In the genomic region with DNA sequence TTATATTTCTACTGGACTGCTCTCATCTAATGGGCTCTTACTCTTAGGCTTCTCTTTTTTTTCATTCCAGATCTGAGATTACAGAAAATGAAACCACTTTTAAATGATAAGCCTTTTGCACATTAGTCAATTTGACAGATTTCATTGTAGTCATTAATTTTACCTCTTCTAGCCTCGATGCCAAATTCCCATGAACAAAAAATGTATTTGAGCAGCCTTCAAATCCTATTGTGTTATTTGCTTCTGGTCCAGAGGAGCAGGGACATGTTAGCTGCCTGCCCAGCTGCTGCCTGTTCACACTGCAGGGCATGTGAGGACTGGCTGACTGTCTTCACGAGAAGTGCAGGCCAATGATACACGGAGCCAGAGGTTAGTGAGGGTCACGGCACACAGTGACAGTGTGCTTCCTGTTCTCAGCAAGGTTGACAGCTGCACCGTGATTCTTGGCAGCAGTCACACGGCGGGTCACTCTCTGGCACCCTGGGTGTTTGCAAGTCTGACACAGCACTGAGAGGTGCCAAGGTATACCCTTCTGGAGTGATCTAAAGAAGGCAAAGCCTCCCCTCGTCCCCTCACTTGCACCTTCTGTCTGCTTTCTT, we compare ENCODE assay signal across 8 cellular contexts. TPM values are rescaled to one million over a fixed set of nuclear protein-coding genes. Genes with fewer than 3 reads are reported as not detected.
A peak's percentile ranks its signal among the peaks of the same experiment; 100 is the strongest.
DNase-seq lines count a peak whose midpoint lies in the region; ATAC-seq, FAIRE-seq and TF ChIP-seq lines count a peak whose summit lies in the region.

No MANE protein-coding gene starts in this region.

- peaks cover 8% of the 10 kb centered on the region for H3K4me1 Mint-ChIP-seq in CD14-positive monocyte
- peaks cover 23 to 45% (median 34%) of the 10 kb centered on the region in 3 donors for H3K4me1 Mint-ChIP-seq in T-cell

- no peak overlapping the region for H3K4me3 ChIP-seq in endothelial cell of umbilical vein (replicated peaks in 1 of 3; ENCODE audit: insufficient read depth in 1 of 3, low read depth in 1 of 3, low read length in 3 of 3)

- CTCF ChIA-PET in T-cell (lab: Charles Lee) = interaction anchor here in 1 of 2 donors (0.6 to 1.0 kb wide), 2 partner anchors 132 to 197 kb away, joined by 3 to 5 read pairs; no protein-coding TSS in a partner anchor
- CTCF ChIA-PET in endothelial cell of umbilical vein (lab: Charles Lee) = no interaction called here

- BruUV-seq in endothelial cell of umbilical vein (replicated peaks; lab: Mats Ljungman, UMichigan) = no TSS peak

- H3K4me1 ChIP-seq in endothelial cell of umbilical vein (ENCODE audit: control insufficient read depth, extremely low read depth, insufficient read depth, low read length) = peaks cover 11% of the 10 kb centered on the region

- intact Hi-C loops in CD14-positive monocyte (cut with micrococcal nuclease) (no loop called here), endothelial cell of umbilical vein (cut with micrococcal nuclease) (no loop called here)

- TF ChIP-seq POLR2A in endothelial cell of umbilical vein (IDR thresholded peaks at IDR 0.05; ENCODE audit: low read depth, low read length) = no peak

- H3K27ac Mint-ChIP-seq in CD14-positive monocyte (peak overlapping the region in 5 of 7 donors; percentile 39 to 74 (median 50)), T-cell (peak overlapping the region; percentile 40 to 80)

- no peak overlapping the region for H3K27ac ChIP-seq in endothelial cell of umbilical vein (ENCODE audit: insufficient read depth, low read depth, low read length)

- H3K4me3 Mint-ChIP-seq in CD14-positive monocyte = no peak overlapping the region
- H3K4me3 Mint-ChIP-seq in T-cell = peak overlapping the region in 1 of 3 donors; percentile 54

- peaks cover 25 to 41% of the 10 kb centered on the region in 2 donors for H3K36me3 Mint-ChIP-seq in CD14-positive monocyte
- H3K36me3 Mint-ChIP-seq in T-cell = peaks cover 50% of the 10 kb centered on the region

- peak; percentile 75 for FAIRE-seq in endothelial cell of umbilical vein (lab: Jason Lieb, UNC)

- POLR2A ChIA-PET in T-cell (lab: Charles Lee) = no interaction called here
- POLR2A ChIA-PET in endothelial cell of umbilical vein (lab: Charles Lee) = no interaction called here

- peak; percentile 59 for ATAC-seq in GM19328 (IDR thresholded peaks at IDR 0.05; ENCODE audit: unreplicated experiment)
- peak; percentile 49 for ATAC-seq in HG03469 (IDR thresholded peaks at IDR 0.05; ENCODE audit: unreplicated experiment)
- peak; percentile 65 to 87 (median 72) for ATAC-seq in T-cell (replicated peaks in 1 of 4)
- peak; percentile 70 for ATAC-seq in omental fat pad (ENCODE audit: low FRiP score)

- H2AFZ ChIP-seq in endothelial cell of umbilical vein (ENCODE audit: low read depth, low read length) = peak overlapping the region; percentile 21

- no peaks in the 10 kb centered on the region for H3K27me3 ChIP-seq in endothelial cell of umbilical vein (ENCODE audit: control insufficient read depth in 2 of 2, insufficient read depth in 2 of 2, low read length in 2 of 2)

- DNase-seq in CD14-positive monocyte (ENCODE audit: low spot score) = peak; percentile 56
- peak in 30 of 34 experiments; percentile 1 to 54 (median 22) for DNase-seq in T-cell
- DNase-seq in endothelial cell of umbilical vein (ENCODE audit: low read depth, low spot score) = peak; percentile 86
- DNase-seq in omental fat pad (ENCODE audit: low spot score) = no peak
- DNase-seq in GF-D8 (lab: John Stamatoyannopoulos, UW) = no peak
- DNase-seq in central memory CD4-positive, alpha-beta T cell = no peak

- no peaks in the 10 kb centered on the region for H4K20me1 ChIP-seq in endothelial cell of umbilical vein (replicated peaks; ENCODE audit: control insufficient read depth, extremely low read depth, insufficient read depth, low read length)

- dilution Hi-C loops in endothelial cell of umbilical vein (cut with MboI; ENCODE audit: extremely low pct_ligation_motif_present, low sequenced_read_pairs) = no loop called here

- TF ChIP-seq CTCF in CD14-positive monocyte (IDR thresholded peaks at IDR 0.05) (no peak), endothelial cell of umbilical vein (IDR thresholded peaks at IDR 0.05; ENCODE audit: extremely low read depth in 1 of 2, insufficient read depth in 1 of 2, low read depth in 1 of 2, low read length in 2 of 2) (no peak), omental fat pad (IDR thresholded peaks at IDR 0.05) (no peak)

- H3K9me1 ChIP-seq in endothelial cell of umbilical vein (replicated peaks; ENCODE audit: control insufficient read depth, extremely low read depth, insufficient read depth, low read length) = no peaks in the 10 kb centered on the region

- H3K9me3 Mint-ChIP-seq in CD14-positive monocyte = no peaks in the 10 kb centered on the region
- no peaks in the 10 kb centered on the region for H3K9me3 Mint-ChIP-seq in T-cell

- H3K9ac ChIP-seq in endothelial cell of umbilical vein (replicated peaks; ENCODE audit: extremely low read depth, insufficient read depth, low read length) = no peak overlapping the region

- H3K27me3 Mint-ChIP-seq in CD14-positive monocyte (ENCODE audit: low read depth in 3 of 3) = no peaks in the 10 kb centered on the region
- H3K27me3 Mint-ChIP-seq in T-cell = no peaks in the 10 kb centered on the region

- no peaks in the 10 kb centered on the region for H3K9me3 ChIP-seq in endothelial cell of umbilical vein (replicated peaks; ENCODE audit: control insufficient read depth, insufficient read depth, low read length)

- no peaks in the 10 kb centered on the region for H3K36me3 ChIP-seq in endothelial cell of umbilical vein (ENCODE audit: control insufficient read depth in 2 of 2, extremely low read depth in 1 of 2, insufficient read depth in 2 of 2, low read length in 2 of 2)

- H3K4me2 ChIP-seq in endothelial cell of umbilical vein (ENCODE audit: insufficient read depth, low read length) = peak overlapping the region; percentile 33

- no peaks in the 10 kb centered on the region for H3K79me2 ChIP-seq in endothelial cell of umbilical vein (ENCODE audit: control insufficient read depth, insufficient read depth, low read length)

TF ChIP-seq in endothelial cell of umbilical vein, 7 proteins besides CTCF, POLR2A, EP300 and RAD21:
- TF ChIP-seq MYC (IDR thresholded peaks at IDR 0.05; ENCODE audit: low read depth, low read length) (no peak), POLR2AphosphoS5 (IDR thresholded peaks at IDR 0.05; ENCODE audit: insufficient read depth, low read depth, low read length) (peak; percentile 42)

RNA-seq across cellular contexts. Expression of gene KAT2B, which starts 40.8 kb away (rescaled TPM):
- 1 to 10 TPM; 2.7 to 3.5 TPM for polyA plus RNA-seq in CD14-positive monocyte
- 10 to 100 TPM; 49.5 to 98.8 (median 80.8) TPM for total RNA-seq in T-cell
- 9.7 and 11.0 TPM in 2 replicates for total RNA-seq in endothelial cell of umbilical vein
- polyA plus RNA-seq in endothelial cell of umbilical vein = 1.9 and 2.6 TPM in 2 replicates
- 2.5 and 2.9 TPM in 2 replicates for polyA plus RNA-seq in endothelial cell of umbilical vein (2011; cell fraction: cytosol; rRNA removed)
- 9.0 and 9.8 TPM in 2 replicates for polyA plus RNA-seq in endothelial cell of umbilical vein (2011; cell fraction: nucleus; rRNA removed)
- polyA plus RNA-seq in endothelial cell of umbilical vein (2012) = 4.0 and 4.2 TPM in 2 replicates
- 2.7 and 9.6 TPM in 2 replicates for polyA minus RNA-seq in endothelial cell of umbilical vein
- polyA minus RNA-seq in endothelial cell of umbilical vein (2011; cell fraction: cytosol; rRNA and poly(A)+ RNA removed) = 3.6 TPM
- 11.3 and 11.6 TPM in 2 replicates for polyA minus RNA-seq in endothelial cell of umbilical vein (2011; cell fraction: nucleus; rRNA and poly(A)+ RNA removed)
- 10 to 100 TPM; 21.3 to 47.0 (median 33.3) TPM for total RNA-seq in omental fat pad

Comparison
In these comparisons a context has a peak if more than half of its experiments do, and no peak if none do; other contexts are left out.
1. DNase-seq: peak in CD14-positive monocyte (single experiment), T-cell (30 of 34) and endothelial cell of umbilical vein (single experiment); none in omental fat pad (single experiment), GF-D8 (single experiment) and central memory CD4-positive, alpha-beta T cell (single experiment).
2. Peak in every context shown above with its lines, with median percentiles within 50 percentile points of each other: ATAC-seq.